Comparison of ENCODE assay signal across 8 cellular contexts in genomic region chr6:142822383-142822782, GRCh38.
DNase-seq lines count a peak whose midpoint lies in the region; ATAC-seq and TF ChIP-seq lines count a peak whose summit lies in the region.

No MANE protein-coding gene starts in this region.

- no TSS peak for BruUV-seq in OCI-LY7 (replicated peaks; lab: Mats Ljungman, UMichigan)

- no peak overlapping the region for H3K4me3 ChIP-seq in OCI-LY7 (ENCODE audit: low read depth, low read length, poor library complexity, severe bottlenecking)

- POLR2A ChIA-PET in activated CD8-positive, alpha-beta T cell treated with anti-CD3 and anti-CD28 coated beads, Interleukin-2, amount 10 ng/mL, durations not matched to agents 7 days and 5 days (lab: Charles Lee) = interaction anchor here (0.6 kb wide), 1 partner anchor 95 kb away, joined by 5 read pairs; no protein-coding TSS in a partner anchor
- POLR2A ChIA-PET in OCI-LY7 (lab: Charles Lee) = interaction anchor here (4.5 kb wide), 1 partner anchor 14 kb away, joined by 26 read pairs; no protein-coding TSS in a partner anchor

- no peaks in the 10 kb centered on the region for H3K27me3 Mint-ChIP-seq in activated CD8-positive, alpha-beta T cell treated with anti-CD3 and anti-CD28 coated beads, Interleukin-2, amount 10 ng/mL, durations not matched to agents 7 days and 5 days (ENCODE audit: low read depth)

- CTCF ChIA-PET in activated CD8-positive, alpha-beta T cell treated with anti-CD3 and anti-CD28 coated beads, Interleukin-2, amount 10 ng/mL, durations not matched to agents 7 days and 5 days (lab: Charles Lee) = interaction anchor here (0.7 to 1.6 kb wide), 5 partner anchors 9 to 32 kb away, joined by 3 to 4 read pairs (median 3); no protein-coding TSS in a partner anchor
- CTCF ChIA-PET in OCI-LY7 (lab: Charles Lee; ENCODE audit: unreplicated experiment) = no interaction called here

- H3K79me2 ChIP-seq in OCI-LY7 (ENCODE audit: insufficient read depth, low read depth, low read length) = peaks cover 25% of the 10 kb centered on the region; the same call in 1 of the 2 replicates

- H3K27ac Mint-ChIP-seq in activated CD8-positive, alpha-beta T cell treated with anti-CD3 and anti-CD28 coated beads, Interleukin-2, amount 10 ng/mL, durations not matched to agents 7 days and 5 days = peak overlapping the region; percentile 75

- no peaks in the 10 kb centered on the region for H4K20me1 ChIP-seq in OCI-LY7 (ENCODE audit: insufficient read depth, low read length)

- peaks cover 57% of the 10 kb centered on the region for H3K4me1 Mint-ChIP-seq in activated CD8-positive, alpha-beta T cell treated with anti-CD3 and anti-CD28 coated beads, Interleukin-2, amount 10 ng/mL, durations not matched to agents 7 days and 5 days (ENCODE audit: low read depth)

- no peaks in the 10 kb centered on the region for H3K9me2 ChIP-seq in OCI-LY7 (ENCODE audit: insufficient read depth, low read length)

- H3K4me3 Mint-ChIP-seq in activated CD8-positive, alpha-beta T cell treated with anti-CD3 and anti-CD28 coated beads, Interleukin-2, amount 10 ng/mL, durations not matched to agents 7 days and 5 days = no peak overlapping the region

- H3K36me3 ChIP-seq in OCI-LY7 (ENCODE audit: insufficient read depth, low read length) = peaks cover 10% of the 10 kb centered on the region

- H3K4me2 ChIP-seq in OCI-LY7 (ENCODE audit: low read length) = no peak overlapping the region

- DNase-seq in COLO829 (ENCODE audit: low spot score) = peak; percentile 17
- DNase-seq in activated CD8-positive, alpha-beta T cell treated with anti-CD3 and anti-CD28 coated beads, Interleukin-2, amount 10 ng/mL, durations not matched to agents 7 days and 5 days = no peak
- DNase-seq in OCI-LY7 (ENCODE audit: low spot score) = no peak
- no peak for DNase-seq in kidney glomerular epithelial cell (lab: John Stamatoyannopoulos, UW)
- DNase-seq in NCI-H2081 treated with DMSO at 0.1 percent for 48 hours (lab: John Stamatoyannopoulos, UW) = no peak
- no peak for DNase-seq in dedifferentiated amniotic fluid mesenchymal stem cell (ENCODE audit: extremely low spot score)

- peak; percentile 74 for ATAC-seq in GM19351 (IDR thresholded peaks at IDR 0.05; ENCODE audit: unreplicated experiment)
- ATAC-seq in HG03025 (IDR thresholded peaks at IDR 0.05; ENCODE audit: low FRiP score, unreplicated experiment) = peak; percentile 50
- ATAC-seq in activated CD8-positive, alpha-beta T cell treated with anti-CD3 and anti-CD28 coated beads, Interleukin-2, amount 10 ng/mL, durations not matched to agents 7 days and 5 days = no peak

- H3K4me1 ChIP-seq in OCI-LY7 (ENCODE audit: insufficient read depth, low read length, poor library complexity, severe bottlenecking) = peaks cover 35% of the 10 kb centered on the region

- TF ChIP-seq CTCF in OCI-LY7 (conservative IDR thresholded peaks at IDR 0.05; ENCODE audit: low read length) = no peak

- no peaks in the 10 kb centered on the region for H3K9me3 ChIP-seq in OCI-LY7 (ENCODE audit: low read length)

- H3K9me3 Mint-ChIP-seq in activated CD8-positive, alpha-beta T cell treated with anti-CD3 and anti-CD28 coated beads, Interleukin-2, amount 10 ng/mL, durations not matched to agents 7 days and 5 days (ENCODE audit: insufficient read depth) = no peaks in the 10 kb centered on the region

- peaks cover 18% of the 10 kb centered on the region for H3K36me3 Mint-ChIP-seq in activated CD8-positive, alpha-beta T cell treated with anti-CD3 and anti-CD28 coated beads, Interleukin-2, amount 10 ng/mL, durations not matched to agents 7 days and 5 days (ENCODE audit: low read depth)

- H2AFZ ChIP-seq in OCI-LY7 (ENCODE audit: low read length) = no peak overlapping the region

- intact Hi-C loops in OCI-LY7 (cut with micrococcal nuclease; ENCODE audit: unreplicated experiment) = no loop called here

- no peak overlapping the region for H3K27ac ChIP-seq in OCI-LY7 (ENCODE audit: low read depth, low read length, poor library complexity, severe bottlenecking)
